8 cellular contexts compared by ENCODE assay signal in genomic region chr19:45809643-45810159, GRCh38. TPM values are rescaled to one million over a fixed set of nuclear protein-coding genes. Genes with fewer than 3 reads are reported as not detected.
A peak's percentile ranks its signal among the peaks of the same experiment; 100 is the strongest.
DNase-seq lines count a peak whose midpoint lies in the region; ATAC-seq and TF ChIP-seq lines count a peak whose summit lies in the region.

No MANE protein-coding gene starts in this region.

- POLR2A ChIA-PET in A673 (lab: Charles Lee; ENCODE audit: low non-redundant PET) = no interaction called here

- H3K4me1 ChIP-seq in A673 (ENCODE audit: insufficient read depth, low read length, poor library complexity, severe bottlenecking) (peaks cover 9% of the 10 kb centered on the region), OCI-LY1 (ENCODE audit: insufficient read depth, low read length, severe bottlenecking) (peaks cover 8% of the 10 kb centered on the region), fibroblast of lung (ENCODE audit: control insufficient read depth, extremely low read depth, insufficient read depth, low read length) (peaks cover 12% of the 10 kb centered on the region)

- peak; percentile 61 for DNase-seq in A673 (ENCODE audit: low spot score)
- DNase-seq in GM06990 (ENCODE audit: extremely low read depth, insufficient read length) = peak; percentile 67
- peak; percentile 77 to 81 for DNase-seq in fibroblast of lung (ENCODE audit: low read depth in 2 of 2)
- no peak for DNase-seq in head of caudate nucleus
- no peak for DNase-seq in activated gamma-delta T cell (lab: John Stamatoyannopoulos, UW)

- TF ChIP-seq CTCF in A673 (conservative IDR thresholded peaks at IDR 0.05; ENCODE audit: low read depth, low read length) (no peak), GM06990 (IDR thresholded peaks at IDR 0.05; ENCODE audit: insufficient read depth, low read length, poor library complexity, severe bottlenecking) (no peak), OCI-LY1 (IDR thresholded peaks at IDR 0.05; ENCODE audit: low read length) (no peak), fibroblast of lung (conservative IDR thresholded peaks at IDR 0.05 in 1 of 2, IDR thresholded peaks at IDR 0.05 in 1 of 2; ENCODE audit: low read depth in 1 of 2, low read length in 2 of 2) (no peak)

- no peak overlapping the region for H3K4me2 ChIP-seq in OCI-LY1 (ENCODE audit: low read length)
- H3K4me2 ChIP-seq in fibroblast of lung (ENCODE audit: extremely low read depth, insufficient read depth, low read length) = peak overlapping the region; percentile 44

- ATAC-seq in GM18861 (IDR thresholded peaks at IDR 0.05; ENCODE audit: unreplicated experiment) = no peak
- ATAC-seq in HG03469 (IDR thresholded peaks at IDR 0.05; ENCODE audit: unreplicated experiment) = no peak

- BruUV-seq in A673 (replicated peaks; lab: Mats Ljungman, UMichigan) = no TSS peak

- CTCF ChIA-PET in A673 (lab: Charles Lee) = interaction anchor here (1.1 kb wide), 1 partner anchor 10 kb away, joined by 4 read pairs; no protein-coding TSS in a partner anchor

- no peaks in the 10 kb centered on the region for H3K9me2 ChIP-seq in OCI-LY1 (ENCODE audit: low read depth, low read length)

- H3K4me3 ChIP-seq in A673 (ENCODE audit: low read depth, low read length, poor library complexity, severe bottlenecking) = no peak overlapping the region
- no peak overlapping the region for H3K4me3 ChIP-seq in GM06990 (replicated peaks; ENCODE audit: low read depth, low read length)
- no peak overlapping the region for H3K4me3 ChIP-seq in OCI-LY1 (ENCODE audit: low read depth, low read length, poor library complexity, severe bottlenecking)
- no peak overlapping the region for H3K4me3 ChIP-seq in fibroblast of lung (replicated peaks in 1 of 4; ENCODE audit: control extremely low read depth in 1 of 4, insufficient read depth in 1 of 4, low read depth in 3 of 4, low read length in 4 of 4)

- H2AFZ ChIP-seq in OCI-LY1 (ENCODE audit: low read length) (no peak overlapping the region), fibroblast of lung (ENCODE audit: low read length) (no peak overlapping the region)

- H3K36me3 ChIP-seq in A673 (ENCODE audit: insufficient read depth, low read length, poor library complexity, severe bottlenecking) (no peaks in the 10 kb centered on the region), GM06990 (ENCODE audit: control insufficient read depth, insufficient read depth, low read length) (peaks cover 5% of the 10 kb centered on the region), OCI-LY1 (ENCODE audit: insufficient read depth, low read length) (no peaks in the 10 kb centered on the region), fibroblast of lung (ENCODE audit: control insufficient read depth, insufficient read depth, low read length) (no peaks in the 10 kb centered on the region)

- H3F3A ChIP-seq in OCI-LY1 (ENCODE audit: insufficient read depth, low read length) = no peaks in the 10 kb centered on the region; the same call in 1 of the 2 replicates

- H3K79me2 ChIP-seq in OCI-LY1 (ENCODE audit: insufficient read depth, low read length) (no peaks in the 10 kb centered on the region), fibroblast of lung (ENCODE audit: control insufficient read depth, insufficient read depth, low read length) (no peaks in the 10 kb centered on the region)

- no peaks in the 10 kb centered on the region for H3K9me3 ChIP-seq in A673 (ENCODE audit: low read depth, low read length, poor library complexity, severe bottlenecking)
- H3K9me3 ChIP-seq in OCI-LY1 (ENCODE audit: low read length) = no peaks in the 10 kb centered on the region
- no peaks in the 10 kb centered on the region for H3K9me3 ChIP-seq in fibroblast of lung (ENCODE audit: control insufficient read depth, insufficient read depth, low read depth, low read length)

- H3K9ac ChIP-seq in OCI-LY1 (ENCODE audit: low read length) (no peak overlapping the region), fibroblast of lung (ENCODE audit: insufficient read depth, low read length) (no peak overlapping the region)

- H3K27ac ChIP-seq in A673 (ENCODE audit: low read depth, low read length, poor library complexity, severe bottlenecking) = peak overlapping the region; percentile 58
- peak overlapping the region; percentile 29 for H3K27ac ChIP-seq in OCI-LY1 (ENCODE audit: low read depth, low read length, poor library complexity, severe bottlenecking)
- H3K27ac ChIP-seq in fibroblast of lung (ENCODE audit: insufficient read depth, low read length) = peak overlapping the region; percentile 44

- intact Hi-C loops in A673 (cut with micrococcal nuclease; ENCODE audit: unreplicated experiment) = no loop called here
- intact Hi-C loops in head of caudate nucleus (cut with DNase I) = no loop called here

- H3K27me3 ChIP-seq in A673 (replicated peaks; ENCODE audit: insufficient read depth, low read depth, low read length, poor library complexity) = no peaks in the 10 kb centered on the region
- no peaks in the 10 kb centered on the region for H3K27me3 ChIP-seq in GM06990 (replicated peaks; ENCODE audit: control insufficient read depth, insufficient read depth, low read length)
- no peaks in the 10 kb centered on the region for H3K27me3 ChIP-seq in OCI-LY1 (ENCODE audit: insufficient read depth, low read length)
- no peaks in the 10 kb centered on the region for H3K27me3 ChIP-seq in fibroblast of lung (ENCODE audit: control insufficient read depth, insufficient read depth, low read length)

- H4K20me1 ChIP-seq in OCI-LY1 (ENCODE audit: insufficient read depth, low read length) = no peaks in the 10 kb centered on the region
- H4K20me1 ChIP-seq in fibroblast of lung (ENCODE audit: control insufficient read depth, extremely low read depth, insufficient read depth, low read length) = no peaks in the 10 kb centered on the region

RNA-seq across cellular contexts. Expression of gene RSPH6A, which starts 5.4 kb away (rescaled TPM):
- 0.15 and 0.19 TPM in 2 replicates for total RNA-seq in A673 (2021)
- 0.17 TPM in 1 of 2 replicates, not detected in the other for total RNA-seq in fibroblast of lung
- polyA plus RNA-seq in fibroblast of lung = not detected in 2 replicates
- polyA plus RNA-seq in fibroblast of lung (2012) = not detected in 2 replicates
- not detected in 2 replicates for polyA minus RNA-seq in fibroblast of lung (ENCODE audit: low replicate concordance)

RNA-seq across cellular contexts. Expression of gene DMWD, which starts 17.1 kb away (rescaled TPM):
- 79.2 and 86.7 TPM in 2 replicates for total RNA-seq in A673 (2021)
- total RNA-seq in fibroblast of lung = 24.4 and 33.5 TPM in 2 replicates
- polyA plus RNA-seq in fibroblast of lung = 18.1 and 18.7 TPM in 2 replicates
- polyA plus RNA-seq in fibroblast of lung (2012) = 29.9 and 30.0 TPM in 2 replicates
- 35.3 and 47.5 TPM in 2 replicates for polyA minus RNA-seq in fibroblast of lung (ENCODE audit: low replicate concordance)

RNA-seq across cellular contexts. Expression of gene DMPK, which starts 27.4 kb away (rescaled TPM):
- total RNA-seq in A673 (2021) = 79.9 and 82.0 TPM in 2 replicates
- total RNA-seq in fibroblast of lung = 44.9 and 115 TPM in 2 replicates
- polyA plus RNA-seq in fibroblast of lung = 28.8 and 54.7 TPM in 2 replicates
- 41.2 and 83.1 TPM in 2 replicates for polyA plus RNA-seq in fibroblast of lung (2012)
- 28.0 and 56.4 TPM in 2 replicates for polyA minus RNA-seq in fibroblast of lung (ENCODE audit: low replicate concordance)

RNA-seq across cellular contexts. Expression of gene SIX5, which starts 40.6 kb away (rescaled TPM):
- total RNA-seq in A673 (2021) = 23.6 and 26.7 TPM in 2 replicates
- 10.7 and 11.6 TPM in 2 replicates for total RNA-seq in fibroblast of lung
- 3.4 and 3.7 TPM in 2 replicates for polyA plus RNA-seq in fibroblast of lung
- polyA plus RNA-seq in fibroblast of lung (2012) = 4.6 and 5.3 TPM in 2 replicates
- 14.8 and 17.8 TPM in 2 replicates for polyA minus RNA-seq in fibroblast of lung (ENCODE audit: low replicate concordance)

RNA-seq across cellular contexts. Expression of gene SYMPK, which starts 53.2 kb away (rescaled TPM):
- total RNA-seq in A673 (2021) (85.5 and 92.4 TPM in 2 replicates), fibroblast of lung (22.3 and 32.2 TPM in 2 replicates)
- 48.2 and 48.3 TPM in 2 replicates for polyA plus RNA-seq in fibroblast of lung
- polyA plus RNA-seq in fibroblast of lung (2012) = 41.5 and 41.9 TPM in 2 replicates
- polyA minus RNA-seq in fibroblast of lung (ENCODE audit: low replicate concordance) = 189 and 210 TPM in 2 replicates

Comparison
In these comparisons a context has a peak if more than half of its experiments do, and no peak if none do; other contexts are left out.
1. DNase-seq: peak in A673 (single experiment), GM06990 (single experiment) and fibroblast of lung (2 of 2); none in head of caudate nucleus (0 of 42) and activated gamma-delta T cell (single experiment).
2. Peak in every context shown above with its lines, with median percentiles within 50 percentile points of each other: H3K27ac ChIP-seq.